ENCODE assay signal across 9 cellular contexts in the genomic region with DNA sequence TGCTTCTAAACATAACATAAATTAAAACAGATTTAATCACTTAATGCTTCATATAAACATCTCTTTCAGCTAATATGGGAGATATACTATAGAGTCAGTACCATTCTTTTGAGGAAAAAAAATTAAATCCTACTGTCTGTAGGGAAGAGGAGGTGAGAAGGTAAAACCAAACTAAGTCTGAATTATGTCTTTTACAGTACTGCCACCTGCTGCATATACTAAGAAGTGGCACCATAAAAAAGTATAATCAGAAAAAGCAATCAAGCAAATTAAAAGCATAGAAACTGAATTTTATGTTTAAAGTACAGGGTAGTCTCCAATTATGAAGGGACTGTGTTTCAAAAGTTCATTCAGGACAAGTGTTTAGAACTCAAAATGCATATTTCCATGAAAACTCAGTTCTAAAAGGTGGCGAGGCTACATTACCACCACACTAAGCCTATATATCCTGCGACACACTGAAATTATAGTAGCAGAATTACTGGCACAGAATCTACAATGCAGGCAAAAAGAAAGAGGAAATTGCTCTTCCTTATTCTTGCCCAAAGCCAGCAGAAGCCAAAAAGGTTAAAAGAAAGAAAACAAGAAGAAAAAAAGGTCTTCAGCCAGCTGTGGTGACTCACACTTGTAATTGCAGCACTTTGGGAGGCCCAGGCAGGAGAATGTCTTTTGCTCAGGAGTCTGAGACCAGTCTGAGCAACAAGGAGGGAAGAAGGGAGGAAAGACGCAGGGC. TPM values are rescaled to one million over a fixed set of nuclear protein-coding genes. Genes with fewer than 3 reads are reported as not detected.
DNase-seq lines count a peak whose midpoint lies in the region; ATAC-seq and TF ChIP-seq lines count a peak whose summit lies in the region.
"Had no signal": no experiment of that assay in that cellular context is flagged by ENCODE, and none has a peak within 500 bp of the region (broad histone marks: within the 10 kb centered on the region; RNA-seq: fewer than 3 reads in every experiment).

No MANE protein-coding gene starts in this region.

- H3K27ac Mint-ChIP-seq in stimulated activated naive CD8-positive, alpha-beta T cell treated with anti-CD3 and anti-CD28 coated beads, Interleukin-15, amount 100 ng/mL, for 72 hours: no peak overlapping the region

- H3K36me3 ChIP-seq in heart left ventricle: peaks cover 0 to 74% (median 69%) of the 10 kb centered on the region in 9 donors

- H3K4me1 ChIP-seq in heart left ventricle: peaks cover 0 to 28% (median 0%) of the 10 kb centered on the region in 12 donors

- H3K9me3 Mint-ChIP-seq in stimulated activated naive CD8-positive, alpha-beta T cell treated with anti-CD3 and anti-CD28 coated beads, Interleukin-15, amount 100 ng/mL, for 72 hours: no peaks in the 10 kb centered on the region
- H3K9me3 Mint-ChIP-seq: CD8-positive, alpha-beta memory T cell had no signal

- 91 to 94% (median 92%) methylated on average over 3 of the region's 3 CpGs for WGBS in heart left ventricle, 4 donors

- H3K4me3 Mint-ChIP-seq in stimulated activated naive CD8-positive, alpha-beta T cell treated with anti-CD3 and anti-CD28 coated beads, Interleukin-15, amount 100 ng/mL, for 72 hours: no peak overlapping the region

- intact Hi-C loops in heart left ventricle (cut with DNase I): loop anchor here in 9 of 10 donors (1.0 to 10.0 kb wide), 10 partner anchors 32 to 718 kb away; no protein-coding TSS in a partner anchor

- peak; percentile 75 for TF ChIP-seq CTCF in VCaP (conservative IDR thresholded peaks at IDR 0.05)
- peak; percentile 47 to 70 (median 58) for TF ChIP-seq CTCF in heart left ventricle (IDR thresholded peaks at IDR 0.05)

- no peak overlapping the region for H3K27ac ChIP-seq in VCaP
- peak overlapping the region in 1 of 12 donors; percentile 71 for H3K27ac ChIP-seq in heart left ventricle

- H3K27me3 Mint-ChIP-seq in stimulated activated naive CD8-positive, alpha-beta T cell treated with anti-CD3 and anti-CD28 coated beads, Interleukin-15, amount 100 ng/mL, for 72 hours: no peaks in the 10 kb centered on the region
- H3K27me3 Mint-ChIP-seq: CD8-positive, alpha-beta memory T cell had no signal

- H3K4me3 ChIP-seq in heart left ventricle: no peak overlapping the region

- H3K27me3 ChIP-seq in heart left ventricle: no peaks in the 10 kb centered on the region

- DNase-seq in NCI-H187 treated with DMSO at 0.1 percent for 48 hours (lab: John Stamatoyannopoulos, UW): peak; percentile 1
- DNase-seq in NCI-H187 (lab: John Stamatoyannopoulos, UW): no peak
- peak; percentile 53 for DNase-seq in M059J (ENCODE audit: low read depth)
- DNase-seq in heart left ventricle: peak in 1 of 5 donors; percentile 40
- no peak for DNase-seq in stimulated activated naive CD8-positive, alpha-beta T cell treated with anti-CD3 and anti-CD28 coated beads, Interleukin-15, amount 100 ng/mL, for 72 hours

- peaks cover 12% of the 10 kb centered on the region for H3K4me1 Mint-ChIP-seq in stimulated activated naive CD8-positive, alpha-beta T cell treated with anti-CD3 and anti-CD28 coated beads, Interleukin-15, amount 100 ng/mL, for 72 hours

- ATAC-seq in heart left ventricle (peak in 2 of 4 donors; percentile 38 to 54), HG03097 (IDR thresholded peaks at IDR 0.05; ENCODE audit: low FRiP score, unreplicated experiment) (no peak), HG03045 (IDR thresholded peaks at IDR 0.05; ENCODE audit: unreplicated experiment) (no peak)
- peak; percentile 37 for ATAC-seq in stimulated activated naive CD8-positive, alpha-beta T cell treated with anti-CD3 and anti-CD28 coated beads, Interleukin-15, amount 100 ng/mL, for 72 hours

- no peaks in the 10 kb centered on the region for H3K9me3 ChIP-seq in heart left ventricle

- no peak for TF ChIP-seq POLR2A in heart left ventricle (IDR thresholded peaks at IDR 0.05)

RNA-seq across cellular contexts. Expression of a gene that starts 9.0 kb away (rescaled TPM):
- 44.5 and 87.9 TPM in 2 replicates for total RNA-seq in M059J (2014; rRNA removed; shearing (Covaris generic))
- total RNA-seq in heart left ventricle: 10 to 100 TPM; 22.6 to 33.3 (median 24.9) TPM
- polyA plus RNA-seq in heart left ventricle: 10 to 100 TPM in 1 of 2 donors, 1 to 10 TPM in 1; 9.8 to 38.0 TPM

RNA-seq across cellular contexts. Expression of a gene that starts 9.1 kb away (rescaled TPM):
- 12.5 and 15.7 TPM in 2 replicates for total RNA-seq in M059J (2014; rRNA removed; shearing (Covaris generic))
- total RNA-seq in heart left ventricle: 10 to 100 TPM; 20.2 to 30.3 (median 24.7) TPM
- 10 to 100 TPM; 18.2 to 24.1 TPM for polyA plus RNA-seq in heart left ventricle

Comparison
In these comparisons a context has a peak if more than half of its experiments do, and no peak if none do; other contexts are left out.
1. DNase-seq: peak in NCI-H187 treated with DMSO at 0.1 percent for 48 hours (single experiment) and M059J (single experiment); none in NCI-H187 (0 of 2) and stimulated activated naive CD8-positive, alpha-beta T cell treated with anti-CD3 and anti-CD28 coated beads, Interleukin-15, amount 100 ng/mL, for 72 hours (0 of 2).